Comparison of ENCODE assay signal across 8 cellular contexts in the genomic region with DNA sequence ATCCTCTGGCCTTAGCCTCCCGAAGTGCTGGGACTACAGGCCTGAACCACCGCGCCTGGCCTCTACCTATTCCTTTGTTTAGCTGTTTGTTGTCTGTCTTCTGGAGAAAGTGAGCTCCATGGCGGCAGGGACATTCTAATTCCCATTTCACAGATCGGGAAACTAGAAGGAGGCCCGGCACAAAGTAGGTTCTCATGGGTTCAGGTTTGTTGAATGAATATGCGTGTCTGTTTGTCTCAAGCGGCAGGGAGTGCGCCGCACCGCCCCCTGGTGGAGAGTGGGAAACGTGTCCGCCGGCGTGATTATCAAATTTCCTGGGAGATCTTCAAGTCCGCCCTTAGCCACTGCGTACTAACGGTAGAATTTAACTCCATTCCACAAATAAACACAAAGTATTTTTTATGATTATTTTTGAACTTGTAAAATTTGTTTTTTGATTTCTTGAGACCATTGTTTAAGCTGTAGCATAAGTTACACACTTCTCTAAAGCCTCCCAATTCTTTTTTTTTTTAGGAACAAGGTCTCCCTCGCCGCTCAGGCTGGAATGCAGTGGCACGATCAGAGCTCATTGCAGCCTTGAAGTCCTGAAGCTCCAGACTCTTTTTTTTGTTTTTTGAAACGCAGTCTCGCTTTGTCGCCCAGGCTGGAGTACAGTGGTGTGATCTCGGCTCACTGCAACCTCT. TPM values are rescaled to one million over a fixed set of nuclear protein-coding genes. Genes with fewer than 3 reads are reported as not detected.
DNase-seq lines count a peak whose midpoint lies in the region; ATAC-seq and TF ChIP-seq lines count a peak whose summit lies in the region.

No MANE protein-coding gene starts in this region.

- no peak for TF ChIP-seq POLR2A in spleen (IDR thresholded peaks at IDR 0.05)

- no peak overlapping the region for H3K27ac ChIP-seq in spleen

- H3K27me3 ChIP-seq in spleen (replicated peaks in 1 of 7), result peaks cover 0 to 35% (median 0%) of the 10 kb centered on the region in 7 donors

- peak; percentile 71 to 93 (median 86) for TF ChIP-seq CTCF in spleen (IDR thresholded peaks at IDR 0.05 in 8 of 11, conservative IDR thresholded peaks at IDR 0.05 in 3 of 11)

- no peaks in the 10 kb centered on the region for H3K36me3 ChIP-seq in spleen

- intact Hi-C loops in spleen (cut with DNase I; ENCODE audit: low total_unique reads), result no loop called here

- peaks cover 14 to 36% (median 30%) of the 10 kb centered on the region in 6 donors for H3K4me1 ChIP-seq in spleen

- no peak overlapping the region for H3K4me3 ChIP-seq in spleen

- WGBS in spleen, 5 donors, result 31 to 36% (median 34%) methylated on average over 25 of the region's 25 CpGs

- ATAC-seq in HG03354 (IDR thresholded peaks at IDR 0.05; ENCODE audit: poor library complexity, severe bottlenecking, unreplicated experiment) (no peak), GM18498 (IDR thresholded peaks at IDR 0.05; ENCODE audit: unreplicated experiment) (no peak)

- H3K9me3 ChIP-seq in spleen, result no peaks in the 10 kb centered on the region

- peak; percentile 84 for DNase-seq in DMS53 (lab: John Stamatoyannopoulos, UW)
- peak; percentile 78 for DNase-seq in LoVo (ENCODE audit: low spot score)
- peak; percentile 83 for DNase-seq in T-helper 9 cell
- peak in 54 of 58 donors; percentile 10 to 84 (median 38) for DNase-seq in anterior cingulate cortex (lab: John Stamatoyannopoulos, UW)
- DNase-seq in hippocampal formation (lab: John Stamatoyannopoulos, UW), result peak; percentile 20 to 48
- peak; percentile 93 for DNase-seq in spleen

RNA-seq across cellular contexts. Expression of a gene that starts 8.9 kb away (rescaled TPM):
- 10 to 100 TPM; 13.0 to 43.0 (median 32.6) TPM for total RNA-seq in spleen
- polyA plus RNA-seq in spleen, result 10 to 100 TPM; 11.0 to 38.7 (median 15.9) TPM

RNA-seq across cellular contexts. Expression of a gene that starts 16.4 kb away (rescaled TPM):
- total RNA-seq in spleen, result 10 to 100 TPM in 6 of 7 donors, 1 to 10 TPM in 1; 6.3 to 17.0 (median 11.3) TPM
- 10 to 100 TPM in 1 of 3 donors, 1 to 10 TPM in 2; 7.1 to 12.6 (median 9.5) TPM for polyA plus RNA-seq in spleen

RNA-seq across cellular contexts. Expression of a gene that starts 27.2 kb away (rescaled TPM):
- 10 to 100 TPM in 4 of 7 donors, 1 to 10 TPM in 3; 3.9 to 19.8 (median 13.8) TPM for total RNA-seq in spleen
- polyA plus RNA-seq in spleen, result 10 to 100 TPM in 2 of 3 donors, 1 to 10 TPM in 1; 8.1 to 12.9 (median 11.3) TPM

Comparison
In these comparisons a context has a peak if more than half of its experiments do, and no peak if none do; other contexts are left out.
1. DNase-seq: peak in every context shown above with its lines; median percentile 93 in spleen; 84 in DMS53; 83 in T-helper 9 cell; 78 in LoVo; 38 in anterior cingulate cortex; 34 in hippocampal formation.